ENCODE assay signal across 23 cellular contexts in the genomic region with DNA sequence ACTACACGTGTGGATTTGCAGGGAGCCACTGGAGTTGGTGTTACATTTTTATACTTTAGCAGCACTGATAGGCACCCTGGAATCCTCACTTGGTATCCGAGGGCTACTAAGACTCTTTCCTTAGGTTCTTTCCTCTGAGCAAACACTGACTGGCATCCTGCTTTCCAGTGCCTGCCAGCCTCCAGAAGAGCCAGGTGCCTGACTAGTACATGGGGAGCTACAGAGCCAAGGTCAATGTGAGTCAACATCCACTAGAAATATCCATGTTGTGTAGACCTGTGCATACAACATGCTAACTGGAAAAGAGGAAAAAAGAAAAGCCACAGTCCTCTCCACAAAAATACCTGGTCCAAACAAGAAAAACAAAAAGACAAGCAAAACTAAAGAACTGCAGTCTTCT. TPM values are rescaled to one million over a fixed set of nuclear protein-coding genes. Genes with fewer than 3 reads are reported as not detected.
"Had no signal": no experiment of that assay in that cellular context is flagged by ENCODE, and none has a peak within 500 bp of the region (broad histone marks: within the 10 kb centered on the region; RNA-seq: fewer than 3 reads in every experiment).

No MANE protein-coding gene starts in this region.

- H3K27ac Mint-ChIP-seq: activated CD8-positive, alpha-beta memory T cell treated with anti-CD3 and anti-CD28 coated beads, Interleukin-2, amount 10 ng/mL, durations not matched to agents 7 days and 5 days; activated naive CD8-positive, alpha-beta T cell; activated T-helper 17 cell treated with anti-CD3 and anti-CD28 coated beads, Interleukin-2, amount 50 U/mL, for 72 hours; WTC11 had no signal

- H3K9me3 Mint-ChIP-seq: activated T-helper 17 cell treated with anti-CD3 and anti-CD28 coated beads, Interleukin-2, amount 50 U/mL, for 72 hours; WTC11 had no signal

- DNase-seq: activated CD4-positive, alpha-beta T cell treated with anti-CD3 and anti-CD28 coated beads for 48 hours; activated CD4-positive, alpha-beta T cell treated with anti-CD3 and anti-CD28 coated beads, Interleukin-2, amount 50 U/mL, for 48 hours; activated CD4-positive, CD25-positive, alpha-beta regulatory T cell treated with anti-CD3 and anti-CD28 coated beads, Interleukin-2, amount 50 U/mL, for 72 hours; activated CD8-positive, alpha-beta memory T cell treated with anti-CD3 and anti-CD28 coated beads, Interleukin-2, amount 10 ng/mL, durations not matched to agents 7 days and 5 days; activated gamma-delta T cell treated with Interleukin-2 at 50 U/mL for 16 hours; brain microvascular endothelial cell; cerebellar nuclear complex; MG63; NCI-H146; NCI-H187 treated with DMSO at 0.1 percent for 48 hours; NCI-H2081 treated with DMSO at 0.1 percent for 48 hours; NCI-H2171; NCI-H2227 treated with DMSO at 0.1 percent for 48 hours; NCI-H446 treated with DMSO at 0.1 percent for 48 hours; NCI-H524 treated with DMSO at 0.1 percent for 48 hours; NCI-H748 treated with DMSO at 0.1 percent for 48 hours; SHP77; T-helper 17 cell; T-helper 9 cell had no signal

- H3K27me3 ChIP-seq: brain microvascular endothelial cell, MG63 had no signal

- ATAC-seq: activated CD8-positive, alpha-beta memory T cell treated with anti-CD3 and anti-CD28 coated beads, Interleukin-2, amount 10 ng/mL, durations not matched to agents 7 days and 5 days; activated T-helper 17 cell treated with anti-CD3 and anti-CD28 coated beads, Interleukin-2, amount 50 U/mL, for 72 hours; T-helper 17 cell; WTC11 had no signal

- H3K27ac ChIP-seq: brain microvascular endothelial cell had no signal

- H3K9me3 ChIP-seq: MG63 had no signal

- H3K4me3 ChIP-seq: MG63 had no signal

- H3K27me3 Mint-ChIP-seq: activated CD8-positive, alpha-beta memory T cell treated with anti-CD3 and anti-CD28 coated beads, Interleukin-2, amount 10 ng/mL, durations not matched to agents 7 days and 5 days; activated naive CD8-positive, alpha-beta T cell; activated T-helper 17 cell treated with anti-CD3 and anti-CD28 coated beads, Interleukin-2, amount 50 U/mL, for 72 hours; T-helper 17 cell had no signal

- H3K4me3 Mint-ChIP-seq: activated CD8-positive, alpha-beta memory T cell treated with anti-CD3 and anti-CD28 coated beads, Interleukin-2, amount 10 ng/mL, durations not matched to agents 7 days and 5 days; activated T-helper 17 cell treated with anti-CD3 and anti-CD28 coated beads, Interleukin-2, amount 50 U/mL, for 72 hours; T-helper 17 cell; WTC11 had no signal

RNA-seq across cellular contexts. Expression of gene TUBB1, which starts 5.9 kb away (rescaled TPM):
- total RNA-seq: activated CD8-positive, alpha-beta memory T cell treated with anti-CD3 and anti-CD28 coated beads, Interleukin-2, amount 10 ng/mL, durations not matched to agents 7 days and 5 days; SK-MEL-5; WTC11 had no signal
